In the genomic region with DNA sequence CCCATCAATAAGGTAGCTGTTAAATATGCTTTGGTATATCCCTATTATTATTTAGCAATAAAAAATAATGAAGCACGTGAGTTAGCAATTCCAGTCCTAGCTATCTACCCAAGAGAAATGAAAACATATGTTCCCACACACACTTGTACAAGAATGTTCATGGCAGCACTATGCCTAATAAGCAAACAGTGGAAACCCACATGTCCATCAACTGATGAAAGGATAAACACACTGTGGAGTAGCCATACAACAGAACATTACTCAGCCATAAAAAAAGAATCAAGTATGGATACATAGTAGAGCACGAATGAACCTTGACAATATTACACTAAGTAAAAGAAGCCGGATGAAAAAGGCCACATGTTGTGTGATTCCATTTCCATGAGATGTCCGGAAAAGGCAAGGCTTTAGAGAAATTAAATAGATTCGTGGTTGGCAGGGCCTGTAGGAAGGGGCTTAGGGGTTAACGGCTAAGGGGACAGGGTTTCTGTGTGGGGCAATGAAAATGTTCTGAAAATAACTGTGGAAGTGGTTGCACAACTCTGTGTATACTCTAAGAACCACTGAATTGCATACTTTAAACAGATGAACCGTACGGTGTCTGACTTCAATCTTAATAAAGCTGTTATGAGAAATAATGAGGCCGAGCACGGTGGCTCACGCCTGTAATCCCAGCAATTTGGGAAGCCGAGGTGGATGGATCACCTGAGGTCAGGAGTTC, we compare ENCODE assay signal across 30 cellular contexts. TPM values are rescaled to one million over a fixed set of nuclear protein-coding genes. Genes with fewer than 3 reads are reported as not detected.
DNase-seq lines count a peak whose midpoint lies in the region; ATAC-seq and TF ChIP-seq lines count a peak whose summit lies in the region.
"Had no signal": no experiment of that assay in that cellular context is flagged by ENCODE, and none has a peak within 500 bp of the region (broad histone marks: within the 10 kb centered on the region; RNA-seq: fewer than 3 reads in every experiment).

No MANE protein-coding gene starts in this region.

- no peaks in the 10 kb centered on the region for H3K36me3 ChIP-seq in neutrophil
- no peaks in the 10 kb centered on the region for H3K36me3 ChIP-seq in suprapubic skin
- H3K36me3 ChIP-seq: ovary, spleen, uterus had no signal

- H3K4me1 Mint-ChIP-seq in chondrocyte (ENCODE audit: low read depth), result peaks cover 21% of the 10 kb centered on the region
- H3K4me1 Mint-ChIP-seq: activated naive CD8-positive, alpha-beta T cell treated with anti-CD3 and anti-CD28 coated beads, Interleukin-2, amount 10 ng/mL, durations not matched to agents 7 days and 5 days; stimulated activated memory B cell treated with anti-CD40 and anti-IgM and Interleukin-4, amounts not matched to agents 10 μg/mL and 1 μg/mL and 100 μg/mL, for 72 hours had no signal

- H3K27ac ChIP-seq in neutrophil (peak overlapping the region; percentile 69), suprapubic skin (no peak overlapping the region)
- H3K27ac ChIP-seq: body of pancreas, foreskin keratinocyte, hepatocyte, ovary, testis, uterus had no signal

- TF ChIP-seq POLR2A in suprapubic skin (IDR thresholded peaks at IDR 0.05), result no peak

- H3K36me3 Mint-ChIP-seq in chondrocyte (ENCODE audit: low read depth), result no peaks in the 10 kb centered on the region
- H3K36me3 Mint-ChIP-seq: activated CD4-positive, alpha-beta memory T cell treated with anti-CD3 and anti-CD28 coated beads for 36 hours; activated naive CD8-positive, alpha-beta T cell treated with anti-CD3 and anti-CD28 coated beads, Interleukin-2, amount 10 ng/mL, durations not matched to agents 7 days and 5 days; mesothelial cell of epicardium; naive thymus-derived CD8-positive, alpha-beta T cell; stimulated activated memory B cell treated with anti-CD40 and anti-IgM and Interleukin-4, amounts not matched to agents 10 μg/mL and 1 μg/mL and 100 μg/mL, for 72 hours had no signal

- DNase-seq in Daoy (ENCODE audit: low read depth) (peak; percentile 63), NOMO-1 treated with DMSO at 0.1 percent for 48 hours (lab: John Stamatoyannopoulos, UW; ENCODE audit: unreplicated experiment) (peak; percentile 91), chondrocyte (ENCODE audit: low spot score) (peak; percentile 3), suprapubic skin (ENCODE audit: low spot score in 2 of 2) (no peak), globus pallidus (ENCODE audit: low spot score) (no peak)
- DNase-seq: ACHN; activated CD4-positive, alpha-beta memory T cell treated with anti-CD3 and anti-CD28 coated beads for 36 hours; activated effector memory CD4-positive, alpha-beta T cell treated with Interleukin-2 at 50 U/mL for 16 hours; activated naive CD8-positive, alpha-beta T cell treated with anti-CD3 and anti-CD28 coated beads, Interleukin-2, amount 10 ng/mL, durations not matched to agents 7 days and 5 days; body of pancreas; cerebellar nuclear complex; foreskin keratinocyte; MM.1S; NCI-H1694 treated with DMSO at 0.1 percent for 48 hours; NCI-H2171; NCI-H524 treated with DMSO at 0.1 percent for 48 hours; ovary; spleen; stimulated activated CD4-positive, alpha-beta T cell treated with anti-CD3 and anti-CD28 coated beads, Interleukin-2, amount 100 ng/mL, for 48 hours; testis; uterus had no signal

- TF ChIP-seq EP300 in suprapubic skin (IDR thresholded peaks at IDR 0.05), result no peak

- H3K27me3 Mint-ChIP-seq in chondrocyte (ENCODE audit: low read depth), result no peaks in the 10 kb centered on the region
- H3K27me3 Mint-ChIP-seq: activated CD4-positive, alpha-beta memory T cell treated with anti-CD3 and anti-CD28 coated beads for 36 hours; activated naive CD8-positive, alpha-beta T cell treated with anti-CD3 and anti-CD28 coated beads, Interleukin-2, amount 10 ng/mL, durations not matched to agents 7 days and 5 days; naive thymus-derived CD8-positive, alpha-beta T cell had no signal

- ATAC-seq in GM21381 (IDR thresholded peaks at IDR 0.05; ENCODE audit: unreplicated experiment) (no peak), HG03097 (IDR thresholded peaks at IDR 0.05; ENCODE audit: low FRiP score, unreplicated experiment) (no peak)
- ATAC-seq: body of pancreas; foreskin keratinocyte; left lobe of liver; naive thymus-derived CD8-positive, alpha-beta T cell; stimulated activated memory B cell treated with anti-CD40 and anti-IgM and Interleukin-4, amounts not matched to agents 10 μg/mL and 1 μg/mL and 100 μg/mL, for 72 hours had no signal

- H3K27me3 ChIP-seq in neutrophil (no peaks in the 10 kb centered on the region), suprapubic skin (no peaks in the 10 kb centered on the region)
- H3K27me3 ChIP-seq: body of pancreas, foreskin keratinocyte, hepatocyte, ovary, spleen, testis had no signal

- no peak overlapping the region for H3K27ac Mint-ChIP-seq in chondrocyte (ENCODE audit: unreplicated experiment)
- H3K27ac Mint-ChIP-seq: activated CD4-positive, alpha-beta memory T cell treated with anti-CD3 and anti-CD28 coated beads for 36 hours; activated naive CD8-positive, alpha-beta T cell treated with anti-CD3 and anti-CD28 coated beads, Interleukin-2, amount 10 ng/mL, durations not matched to agents 7 days and 5 days; mesothelial cell of epicardium; naive thymus-derived CD8-positive, alpha-beta T cell; stimulated activated memory B cell treated with anti-CD40 and anti-IgM and Interleukin-4, amounts not matched to agents 10 μg/mL and 1 μg/mL and 100 μg/mL, for 72 hours had no signal

- H3K4me1 ChIP-seq in neutrophil (ENCODE audit: control insufficient read depth in 1 of 2, insufficient read depth in 1 of 2, low read depth in 1 of 2, low read length in 1 of 2) (peaks cover 66 to 73% of the 10 kb centered on the region in 2 experiments), suprapubic skin (peaks cover 10% of the 10 kb centered on the region)
- H3K4me1 ChIP-seq: body of pancreas, foreskin keratinocyte, uterus had no signal

- 79% methylated on average over 12 of the region's 12 CpGs for WGBS in suprapubic skin

- no peak overlapping the region for H3K4me3 Mint-ChIP-seq in chondrocyte (ENCODE audit: unreplicated experiment)
- H3K4me3 Mint-ChIP-seq: activated CD4-positive, alpha-beta memory T cell treated with anti-CD3 and anti-CD28 coated beads for 36 hours; activated naive CD8-positive, alpha-beta T cell treated with anti-CD3 and anti-CD28 coated beads, Interleukin-2, amount 10 ng/mL, durations not matched to agents 7 days and 5 days; mesothelial cell of epicardium; naive thymus-derived CD8-positive, alpha-beta T cell; stimulated activated memory B cell treated with anti-CD40 and anti-IgM and Interleukin-4, amounts not matched to agents 10 μg/mL and 1 μg/mL and 100 μg/mL, for 72 hours had no signal

- no peaks in the 10 kb centered on the region for H3K9me3 Mint-ChIP-seq in chondrocyte (ENCODE audit: low read depth)
- H3K9me3 Mint-ChIP-seq: activated CD4-positive, alpha-beta memory T cell treated with anti-CD3 and anti-CD28 coated beads for 36 hours; activated naive CD8-positive, alpha-beta T cell treated with anti-CD3 and anti-CD28 coated beads, Interleukin-2, amount 10 ng/mL, durations not matched to agents 7 days and 5 days; mesothelial cell of epicardium; naive thymus-derived CD8-positive, alpha-beta T cell; stimulated activated memory B cell treated with anti-CD40 and anti-IgM and Interleukin-4, amounts not matched to agents 10 μg/mL and 1 μg/mL and 100 μg/mL, for 72 hours had no signal

- H3K4me3 ChIP-seq in neutrophil (ENCODE audit: low read depth in 1 of 2, low read length in 1 of 2), result no peak overlapping the region
- H3K4me3 ChIP-seq in suprapubic skin, result no peak overlapping the region
- H3K4me3 ChIP-seq: body of pancreas, hepatocyte, ovary, spleen, testis, uterus had no signal

- H3K9me3 ChIP-seq in neutrophil, result no peaks in the 10 kb centered on the region
- no peaks in the 10 kb centered on the region for H3K9me3 ChIP-seq in suprapubic skin
- H3K9me3 ChIP-seq: body of pancreas, ovary, spleen, testis, uterus had no signal

- no peak for TF ChIP-seq CTCF in chondrocyte (IDR thresholded peaks at IDR 0.05)
- TF ChIP-seq CTCF in neutrophil (IDR thresholded peaks at IDR 0.05), result no peak
- no peak for TF ChIP-seq CTCF in suprapubic skin (IDR thresholded peaks at IDR 0.05)

RNA-seq across cellular contexts. Expression of a gene that starts 51.4 kb away (rescaled TPM):
- total RNA-seq in Daoy (2014; rRNA removed; shearing (Covaris generic)), result 21.7 and 27.1 TPM in 2 replicates
- 0.12 to 0.15 TPM in 2 of 3 replicates, not detected in the other for total RNA-seq in chondrocyte
- 1 to 10 TPM; 1.6 to 4.4 (median 3.4) TPM for total RNA-seq in suprapubic skin
- total RNA-seq: body of pancreas, epithelial cell of proximal tubule had no signal

Comparison
In these comparisons a context has a peak if more than half of its experiments do, and no peak if none do; other contexts are left out.
1. DNase-seq: peak in Daoy (single experiment), NOMO-1 treated with DMSO at 0.1 percent for 48 hours (single experiment) and chondrocyte (single experiment); none in suprapubic skin (0 of 2) and globus pallidus (single experiment).